Comparison of ENCODE assay signal across 1 cellular context in the genomic region with DNA sequence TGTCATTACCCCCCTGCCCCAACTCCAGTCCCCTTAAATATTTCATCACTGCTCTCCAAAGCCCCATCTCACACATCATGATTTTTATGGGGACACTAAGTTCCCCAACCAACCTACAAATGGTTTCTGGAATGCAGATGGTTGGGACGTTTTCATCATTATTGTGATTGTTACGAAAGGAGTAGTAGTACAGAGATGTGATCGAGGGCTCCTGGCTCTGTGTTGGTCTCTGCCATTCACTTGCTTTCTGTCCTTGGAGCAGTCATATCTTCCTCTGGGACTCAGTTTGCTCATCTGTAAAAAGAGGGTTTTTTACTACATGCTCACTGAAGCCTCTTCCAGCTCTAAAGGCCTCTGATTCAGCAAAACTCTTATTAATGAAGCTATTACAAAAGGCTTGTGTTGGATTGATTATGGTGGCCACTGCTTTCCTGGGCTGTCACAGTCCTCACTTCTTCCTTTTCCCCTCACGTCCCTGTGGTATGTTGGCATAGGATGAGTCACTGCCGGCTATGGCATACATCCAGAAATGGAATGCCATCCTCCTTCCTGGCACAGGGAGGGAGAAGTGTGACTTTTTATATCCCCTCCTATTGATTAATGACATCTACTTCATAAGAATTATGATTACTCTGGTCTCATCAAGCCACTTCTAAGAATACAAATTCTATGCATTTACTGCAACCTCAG.
TF ChIP-seq lines count a peak whose summit lies in the region.

No MANE protein-coding gene starts in this region.

TF ChIP-seq in Ishikawa, 13 proteins besides CTCF, POLR2A, EP300 and RAD21 (continued from another document):
- TF ChIP-seq, protein P1, sequence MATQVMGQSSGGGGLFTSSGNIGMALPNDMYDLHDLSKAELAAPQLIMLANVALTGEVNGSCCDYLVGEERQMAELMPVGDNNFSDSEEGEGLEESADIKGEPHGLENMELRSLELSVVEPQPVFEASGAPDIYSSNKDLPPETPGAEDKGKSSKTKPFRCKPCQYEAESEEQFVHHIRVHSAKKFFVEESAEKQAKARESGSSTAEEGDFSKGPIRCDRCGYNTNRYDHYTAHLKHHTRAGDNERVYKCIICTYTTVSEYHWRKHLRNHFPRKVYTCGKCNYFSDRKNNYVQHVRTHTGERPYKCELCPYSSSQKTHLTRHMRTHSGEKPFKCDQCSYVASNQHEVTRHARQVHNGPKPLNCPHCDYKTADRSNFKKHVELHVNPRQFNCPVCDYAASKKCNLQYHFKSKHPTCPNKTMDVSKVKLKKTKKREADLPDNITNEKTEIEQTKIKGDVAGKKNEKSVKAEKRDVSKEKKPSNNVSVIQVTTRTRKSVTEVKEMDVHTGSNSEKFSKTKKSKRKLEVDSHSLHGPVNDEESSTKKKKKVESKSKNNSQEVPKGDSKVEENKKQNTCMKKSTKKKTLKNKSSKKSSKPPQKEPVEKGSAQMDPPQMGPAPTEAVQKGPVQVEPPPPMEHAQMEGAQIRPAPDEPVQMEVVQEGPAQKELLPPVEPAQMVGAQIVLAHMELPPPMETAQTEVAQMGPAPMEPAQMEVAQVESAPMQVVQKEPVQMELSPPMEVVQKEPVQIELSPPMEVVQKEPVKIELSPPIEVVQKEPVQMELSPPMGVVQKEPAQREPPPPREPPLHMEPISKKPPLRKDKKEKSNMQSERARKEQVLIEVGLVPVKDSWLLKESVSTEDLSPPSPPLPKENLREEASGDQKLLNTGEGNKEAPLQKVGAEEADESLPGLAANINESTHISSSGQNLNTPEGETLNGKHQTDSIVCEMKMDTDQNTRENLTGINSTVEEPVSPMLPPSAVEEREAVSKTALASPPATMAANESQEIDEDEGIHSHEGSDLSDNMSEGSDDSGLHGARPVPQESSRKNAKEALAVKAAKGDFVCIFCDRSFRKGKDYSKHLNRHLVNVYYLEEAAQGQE (IDR thresholded peaks at IDR 0.05; ENCODE audit: low read depth), result no peak
